8 cellular contexts compared by ENCODE assay signal in the genomic region with DNA sequence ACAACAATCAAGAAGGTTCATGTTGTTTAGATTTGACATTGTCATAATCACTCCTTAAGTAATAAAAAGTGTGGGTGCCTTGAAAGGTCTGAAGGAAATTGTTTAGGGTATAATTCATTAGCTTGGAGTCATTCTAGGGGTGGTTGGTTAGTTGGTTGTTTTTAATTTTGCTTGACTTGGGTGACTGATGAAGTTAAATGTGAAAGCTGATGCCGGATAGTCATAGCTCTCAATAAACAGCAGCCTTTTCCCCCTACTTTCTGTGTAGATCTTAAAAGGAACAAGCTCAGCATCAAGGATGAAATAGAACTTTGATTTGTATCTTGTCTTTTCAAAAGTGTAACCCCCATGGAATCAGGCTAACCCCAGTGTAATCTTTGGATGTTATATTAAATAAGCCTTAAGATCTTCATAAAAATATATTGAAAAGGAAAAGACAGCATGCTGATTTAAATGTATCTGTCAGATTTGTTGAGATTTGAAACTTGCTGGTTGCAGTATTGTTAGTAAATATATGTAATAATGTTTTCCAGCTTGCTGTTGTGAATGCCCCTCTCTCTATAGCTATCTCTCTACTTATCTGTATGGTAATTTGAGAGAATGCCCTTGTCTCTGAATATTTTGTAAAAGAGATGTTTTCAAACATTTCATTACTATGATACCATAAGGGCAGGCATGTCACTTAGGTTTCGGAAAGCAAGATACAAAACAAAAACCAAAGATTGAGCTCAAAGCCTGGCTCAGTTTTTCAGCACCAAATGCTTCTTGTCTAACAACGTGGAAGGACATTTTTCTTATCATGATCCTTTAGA.
A peak's percentile ranks its signal among the peaks of the same experiment; 100 is the strongest.
DNase-seq lines count a peak whose midpoint lies in the region; ATAC-seq and TF ChIP-seq lines count a peak whose summit lies in the region.

No MANE protein-coding gene starts in this region.

- CTCF ChIA-PET in activated CD8-positive, alpha-beta T cell treated with anti-CD3 and anti-CD28 coated beads for 36 hours (lab: Charles Lee) = interaction anchor here (0.8 to 3.7 kb wide), 16 partner anchors 9 to 215 kb away, joined by 3 to 24 read pairs (median 6); partner anchors contain the start of gene ARID5B

- POLR2A ChIA-PET in activated CD8-positive, alpha-beta T cell treated with anti-CD3 and anti-CD28 coated beads for 36 hours (lab: Charles Lee) = interaction anchor here (0.9 to 4.7 kb wide), 15 partner anchors 11 to 153 kb away, joined by 3 to 79 read pairs (median 7); partner anchors contain the start of gene ARID5B

- no peaks in the 10 kb centered on the region; the same call in 1 of the 2 replicates for H4K20me1 ChIP-seq in GM23248 (ENCODE audit: insufficient read depth)

- no peaks in the 10 kb centered on the region for H3K27me3 Mint-ChIP-seq in activated CD8-positive, alpha-beta T cell treated with anti-CD3 and anti-CD28 coated beads for 36 hours

- no peak overlapping the region for H2AFZ ChIP-seq in GM23248

- H3K36me3 ChIP-seq in GM23248 (ENCODE audit: low read depth) = peaks cover 44% of the 10 kb centered on the region
- no peaks in the 10 kb centered on the region for H3K36me3 ChIP-seq in iPS-18a (ENCODE audit: control insufficient read depth, low read depth, low read length)
- H3K36me3 ChIP-seq in skeletal muscle tissue (ENCODE audit: control insufficient read depth in 3 of 3, insufficient read depth in 3 of 3, low read length in 3 of 3) = peaks cover 12 to 26% (median 12%) of the 10 kb centered on the region in 3 donors

- H3K4me2 ChIP-seq in GM23248 (ENCODE audit: unreplicated experiment) = peak overlapping the region; percentile 87

- DNase-seq in GM23248 (peak; percentile 40), 8988T (no peak), NCI-H226 (no peak), DMS153 treated with DMSO at 0.1 percent for 48 hours (lab: John Stamatoyannopoulos, UW; ENCODE audit: unreplicated experiment) (no peak)
- no peak for DNase-seq in activated CD8-positive, alpha-beta T cell treated with anti-CD3 and anti-CD28 coated beads for 36 hours
- no peak for DNase-seq in effector CD8-positive, alpha-beta T cell (lab: John Stamatoyannopoulos, UW)

- peaks cover 79% of the 10 kb centered on the region for H3F3A ChIP-seq in GM23248 (ENCODE audit: insufficient read depth)

- in situ Hi-C loops in GM23248 (cut with MboI) = loop anchor here (10.0 to 25.0 kb wide), 3 partner anchors 145 to 762 kb away; partner anchors contain the start of genes ADO, ARID5B and EGR2

- H3K9ac ChIP-seq in GM23248 (peak overlapping the region; percentile 98), iPS-18a (ENCODE audit: low read length) (no peak overlapping the region), skeletal muscle tissue (ENCODE audit: low read depth in 1 of 3, low read length in 3 of 3) (peak overlapping the region; percentile 78 to 99 (median 85))

- peaks cover 68% of the 10 kb centered on the region for H3K36me3 Mint-ChIP-seq in activated CD8-positive, alpha-beta T cell treated with anti-CD3 and anti-CD28 coated beads for 36 hours (ENCODE audit: low read depth)

- H3K27ac Mint-ChIP-seq in activated CD8-positive, alpha-beta T cell treated with anti-CD3 and anti-CD28 coated beads for 36 hours = peak overlapping the region; percentile 95

- peak overlapping the region; percentile 91 for H3K27ac ChIP-seq in GM23248
- H3K27ac ChIP-seq in iPS-18a (ENCODE audit: low read length) = no peak overlapping the region
- peak overlapping the region; percentile 96 for H3K27ac ChIP-seq in skeletal muscle tissue (ENCODE audit: low read depth, low read length)

- peaks cover 6% of the 10 kb centered on the region for H3K9me3 Mint-ChIP-seq in activated CD8-positive, alpha-beta T cell treated with anti-CD3 and anti-CD28 coated beads for 36 hours

- WGBS in GM23248 (ENCODE audit: low coverage in 1 of 2, low lambda C conversion rate in 2 of 2, missing lambda C conversion rate in 2 of 2), 2 experiments = 0 to 2% methylated on average over 3 of the region's 3 CpGs

- peak overlapping the region; percentile 84 for H3K4me3 Mint-ChIP-seq in activated CD8-positive, alpha-beta T cell treated with anti-CD3 and anti-CD28 coated beads for 36 hours

- H3K4me1 Mint-ChIP-seq in activated CD8-positive, alpha-beta T cell treated with anti-CD3 and anti-CD28 coated beads for 36 hours (ENCODE audit: low read depth) = peaks cover 96% of the 10 kb centered on the region

- TF ChIP-seq CTCF in activated CD8-positive, alpha-beta T cell treated with anti-CD3 and anti-CD28 coated beads for 36 hours (IDR thresholded peaks at IDR 0.05) = no peak

- H3K4me3 ChIP-seq in GM23248 (peak overlapping the region; percentile 94), iPS-18a (ENCODE audit: low read length) (peak overlapping the region; percentile 44), skeletal muscle tissue (ENCODE audit: low read length in 3 of 3) (peak overlapping the region; percentile 68 to 80 (median 77))

- no peaks in the 10 kb centered on the region for H3K9me2 ChIP-seq in GM23248 (ENCODE audit: insufficient read depth)

- no peak for ATAC-seq in activated CD8-positive, alpha-beta T cell treated with anti-CD3 and anti-CD28 coated beads for 36 hours

- H3K79me2 ChIP-seq in GM23248 (ENCODE audit: insufficient read depth) = peaks cover 83% of the 10 kb centered on the region

- no peaks in the 10 kb centered on the region for H3K9me3 ChIP-seq in GM23248 (ENCODE audit: low read depth)
- no peaks in the 10 kb centered on the region for H3K9me3 ChIP-seq in iPS-18a (ENCODE audit: control insufficient read depth, low read depth, low read length)
- H3K9me3 ChIP-seq in skeletal muscle tissue (ENCODE audit: control insufficient read depth in 3 of 3, low read length in 3 of 3) = no peaks in the 10 kb centered on the region

- no peaks in the 10 kb centered on the region for H3K27me3 ChIP-seq in GM23248 (replicated peaks; ENCODE audit: insufficient read depth)
- peaks cover 22% of the 10 kb centered on the region for H3K27me3 ChIP-seq in iPS-18a (ENCODE audit: control insufficient read depth, insufficient read depth, low read length)
- no peaks in the 10 kb centered on the region for H3K27me3 ChIP-seq in skeletal muscle tissue (ENCODE audit: control insufficient read depth in 3 of 3, insufficient read depth in 3 of 3, low read length in 3 of 3)

- intact Hi-C loops in activated CD8-positive, alpha-beta T cell treated with anti-CD3 and anti-CD28 coated beads for 36 hours (cut with micrococcal nuclease) = loop anchor here (2.0 to 5.0 kb wide), 2 partner anchors 135 to 148 kb away; partner anchors contain the start of gene ARID5B

- H3K4me1 ChIP-seq in GM23248 (ENCODE audit: insufficient read depth) (peaks cover 77% of the 10 kb centered on the region), iPS-18a (ENCODE audit: control insufficient read depth, low read depth, low read length) (peaks cover 25% of the 10 kb centered on the region), skeletal muscle tissue (ENCODE audit: control insufficient read depth in 3 of 3, insufficient read depth in 3 of 3, low read length in 3 of 3) (peaks cover 57 to 76% (median 69%) of the 10 kb centered on the region in 3 donors)

Comparison
In these comparisons a context has a peak if more than half of its experiments do, and no peak if none do; other contexts are left out.
1. H3K4me3 ChIP-seq: peak in every context shown above with its lines; median percentile 94 in GM23248; 77 in skeletal muscle tissue; 44 in iPS-18a.